In genomic region chr11:123762422-123762821, GRCh38 we compare ENCODE assay signal across 8 cellular contexts. TPM values are rescaled to one million over a fixed set of nuclear protein-coding genes. Genes with fewer than 3 reads are reported as not detected.
"Had no signal": no experiment of that assay in that cellular context is flagged by ENCODE, and none has a peak within 500 bp of the region (broad histone marks: within the 10 kb centered on the region; RNA-seq: fewer than 3 reads in every experiment).

No MANE protein-coding gene starts in this region.

- H3K4me3 ChIP-seq: GM23248, HAP-1 had no signal

- H3K36me3 ChIP-seq: HAP-1 had no signal

- H3K4me1 ChIP-seq: HAP-1 had no signal

- H3K27ac ChIP-seq: GM23248 had no signal

- DNase-seq: GM23248, GOT3, H7, IMR-90, KBM-7 had no signal

- H3K9me3 ChIP-seq: HAP-1 had no signal

- H3K9ac ChIP-seq: GM23248 had no signal

RNA-seq across cellular contexts. Expression of gene OR6X1, which starts 8.1 kb away (rescaled TPM):
- total RNA-seq: GM23248, H4, H7, HT-29, IMR-90 had no signal
- polyA plus RNA-seq: GM23248, IMR-90 had no signal

RNA-seq across cellular contexts. Expression of gene OR6M1, which starts 43.7 kb away (rescaled TPM):
- total RNA-seq: GM23248, H4, H7, HT-29, IMR-90 had no signal
- polyA plus RNA-seq: GM23248, IMR-90 had no signal
